In the genomic region with DNA sequence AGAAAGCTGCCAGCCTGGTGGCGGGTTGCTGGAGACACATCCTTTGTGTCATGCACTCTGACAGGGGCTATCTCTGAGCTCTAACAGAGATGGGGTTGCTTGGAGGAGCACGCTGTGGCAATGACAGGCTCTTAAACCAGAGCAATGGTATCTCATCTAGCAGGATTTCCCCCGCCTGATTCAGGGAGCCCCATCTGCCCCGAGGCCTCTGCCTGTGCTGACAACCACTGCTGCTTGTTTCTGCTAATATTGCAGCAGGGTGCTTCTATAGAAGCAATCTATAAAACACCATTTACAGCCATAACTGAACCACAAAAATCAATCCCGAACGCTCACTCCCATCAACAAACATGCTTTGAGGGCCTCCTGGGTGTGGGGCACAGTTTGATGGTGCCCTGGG, we compare ENCODE assay signal across 17 cellular contexts. TPM values are rescaled to one million over a fixed set of nuclear protein-coding genes. Genes with fewer than 3 reads are reported as not detected.
"Had no signal": no experiment of that assay in that cellular context is flagged by ENCODE, and none has a peak within 500 bp of the region (broad histone marks: within the 10 kb centered on the region; RNA-seq: fewer than 3 reads in every experiment).

No MANE protein-coding gene starts in this region.

- ATAC-seq: activated CD4-positive, alpha-beta T cell treated with anti-CD3 and anti-CD28 coated beads for 36 hours; activated CD8-positive, alpha-beta T cell treated with anti-CD3 and anti-CD28 coated beads for 36 hours; naive thymus-derived CD8-positive, alpha-beta T cell had no signal

- H3K4me3 ChIP-seq: mucosa of descending colon, stomach had no signal

- DNase-seq: activated CD4-positive, alpha-beta T cell treated with anti-CD3 and anti-CD28 coated beads for 36 hours; activated CD8-positive, alpha-beta memory T cell treated with anti-CD3 and anti-CD28 coated beads, Interleukin-2, amount 50 U/mL, for 4 hours; activated CD8-positive, alpha-beta T cell treated with anti-CD3 and anti-CD28 coated beads for 36 hours; activated naive CD4-positive, alpha-beta T cell; caudate nucleus; cortex of kidney; effector memory CD4-positive, alpha-beta T cell; erythroblast; mucosa of descending colon; naive thymus-derived CD8-positive, alpha-beta T cell; occipital lobe; stimulated activated CD4-positive, alpha-beta T cell treated with anti-CD3 and anti-CD28 coated beads, Interleukin-15, amount 100 ng/mL, for 24 hours; stomach; SW 1271; T-helper 9 cell; WERI-Rb-1 had no signal

- H3K9me3 ChIP-seq: mucosa of descending colon, stomach had no signal

- H3K9me3 Mint-ChIP-seq: activated CD8-positive, alpha-beta T cell treated with anti-CD3 and anti-CD28 coated beads for 36 hours; activated T-helper 1 cell treated with anti-CD3 and anti-CD28 coated beads, Interleukin-12 subunit alpha, Interleukin-12 subunit beta, Interleukin-2, Interleukin-4 antibody, amounts not matched to agents 30 ng/mL and 10 ng/mL and 1 ng/mL, durations not matched to agents 14 hours and 24 hours and 36 hours; naive thymus-derived CD8-positive, alpha-beta T cell had no signal

- H3K27ac Mint-ChIP-seq: activated CD4-positive, alpha-beta T cell treated with anti-CD3 and anti-CD28 coated beads for 36 hours; activated CD8-positive, alpha-beta T cell treated with anti-CD3 and anti-CD28 coated beads for 36 hours; activated T-helper 1 cell treated with anti-CD3 and anti-CD28 coated beads, Interleukin-12 subunit alpha, Interleukin-12 subunit beta, Interleukin-2, Interleukin-4 antibody, amounts not matched to agents 30 ng/mL and 10 ng/mL and 1 ng/mL, durations not matched to agents 14 hours and 24 hours and 36 hours had no signal

- H3K27ac ChIP-seq: WERI-Rb-1 had no signal

- H3K4me3 Mint-ChIP-seq: activated CD4-positive, alpha-beta T cell treated with anti-CD3 and anti-CD28 coated beads for 36 hours; activated CD8-positive, alpha-beta T cell treated with anti-CD3 and anti-CD28 coated beads for 36 hours; activated T-helper 1 cell treated with anti-CD3 and anti-CD28 coated beads, Interleukin-12 subunit alpha, Interleukin-12 subunit beta, Interleukin-2, Interleukin-4 antibody, amounts not matched to agents 30 ng/mL and 10 ng/mL and 1 ng/mL, durations not matched to agents 14 hours and 24 hours and 36 hours; naive thymus-derived CD8-positive, alpha-beta T cell had no signal

- H3K36me3 ChIP-seq: stomach, WERI-Rb-1 had no signal

- H3K36me3 Mint-ChIP-seq: naive thymus-derived CD8-positive, alpha-beta T cell had no signal

RNA-seq across cellular contexts. Expression of a gene that starts 17.6 kb away (rescaled TPM):
- total RNA-seq: activated CD4-positive, alpha-beta T cell treated with anti-CD3 and anti-CD28 coated beads for 36 hours; activated CD8-positive, alpha-beta T cell treated with anti-CD3 and anti-CD28 coated beads for 36 hours; activated T-helper 1 cell treated with anti-CD3 and anti-CD28 coated beads, Interleukin-12 subunit alpha, Interleukin-12 subunit beta, Interleukin-2, Interleukin-4 antibody, amounts not matched to agents 30 ng/mL and 10 ng/mL and 1 ng/mL, durations not matched to agents 14 hours and 24 hours and 36 hours; naive thymus-derived CD8-positive, alpha-beta T cell had no signal
- polyA plus RNA-seq: naive thymus-derived CD8-positive, alpha-beta T cell had no signal
